15 cellular contexts compared by ENCODE assay signal in the genomic region with DNA sequence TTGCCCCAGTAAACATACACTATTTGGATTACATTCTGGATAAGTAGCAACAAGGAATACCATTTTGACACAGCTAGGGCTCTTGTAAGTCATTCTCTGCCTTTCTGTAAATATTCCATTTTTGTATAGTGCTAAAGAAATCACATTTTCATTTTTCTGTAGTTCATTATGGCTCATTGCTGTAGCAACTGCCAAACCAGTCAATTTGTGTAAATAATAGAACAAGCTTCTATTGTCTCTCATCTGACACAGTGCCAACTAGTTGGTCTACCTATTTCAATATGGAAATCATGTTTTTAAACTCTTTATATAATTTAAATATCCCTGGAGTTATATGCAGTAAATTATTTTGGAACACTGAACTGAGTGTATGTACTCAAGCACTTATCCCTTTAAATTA.
DNase-seq lines count a peak whose midpoint lies in the region; ATAC-seq, FAIRE-seq and TF ChIP-seq lines count a peak whose summit lies in the region.
"Had no signal": no experiment of that assay in that cellular context is flagged by ENCODE, and none has a peak within 500 bp of the region (broad histone marks: within the 10 kb centered on the region; RNA-seq: fewer than 3 reads in every experiment).

No MANE protein-coding gene starts in this region.

- DNase-seq in NCI-H345 (lab: John Stamatoyannopoulos, UW) (peak; percentile 26), NCI-H345 treated with DMSO at 0.1 percent for 48 hours (lab: John Stamatoyannopoulos, UW; ENCODE audit: unreplicated experiment) (no peak), NCI-H2029 (lab: John Stamatoyannopoulos, UW) (peak; percentile 46), NCI-H69 (lab: John Stamatoyannopoulos, UW) (peak; percentile 79), dermis microvascular lymphatic vessel endothelial cell (ENCODE audit: low read depth in 2 of 2) (peak; percentile 76 to 83), D721Med (ENCODE audit: insufficient read length, low spot score) (no peak)
- no peak for DNase-seq in stimulated activated CD4-positive, alpha-beta T cell treated with anti-CD3 and anti-CD28 coated beads, Interleukin-15, amount 100 ng/mL, for 24 hours
- DNase-seq: DMS153, H7, Kasumi-1, NCI-H1436, NCI-H2171, NCI-H510A treated with DMSO at 0.1 percent for 48 hours had no signal

- TF ChIP-seq CTCF in D721Med (IDR thresholded peaks at IDR 0.05; ENCODE audit: insufficient read depth, missing control alignments) = no peak

- ATAC-seq in GM18907 (IDR thresholded peaks at IDR 0.05; ENCODE audit: unreplicated experiment) = no peak
- ATAC-seq: Panc1 had no signal

- no peak for FAIRE-seq in D721Med (lab: Jason Lieb, UNC)

Comparison
In these comparisons a context has a peak if more than half of its experiments do, and no peak if none do; other contexts are left out.
1. DNase-seq: peak in NCI-H345 (single experiment), NCI-H2029 (single experiment), NCI-H69 (single experiment) and dermis microvascular lymphatic vessel endothelial cell (2 of 2); none in NCI-H345 treated with DMSO at 0.1 percent for 48 hours (single experiment), D721Med (single experiment) and stimulated activated CD4-positive, alpha-beta T cell treated with anti-CD3 and anti-CD28 coated beads, Interleukin-15, amount 100 ng/mL, for 24 hours (single experiment).